ENCODE assay signal across 1 cellular context in genomic region chr20:46689754-46690085, GRCh38.
TF ChIP-seq lines count a peak whose summit lies in the region.

No MANE protein-coding gene starts in this region.

TF ChIP-seq in WTC11, 78 proteins besides CTCF, POLR2A, EP300 and RAD21 (continued from another document):
- TF ChIP-seq MYBL2 (CRISPR knock-in tag; IDR thresholded peaks at IDR 0.05) (no peak), ZNF281 (CRISPR knock-in tag; IDR thresholded peaks at IDR 0.05) (no peak), USF1 (CRISPR knock-in tag; IDR thresholded peaks at IDR 0.05) (no peak)
